ENCODE assay signal across 21 cellular contexts in the genomic region with DNA sequence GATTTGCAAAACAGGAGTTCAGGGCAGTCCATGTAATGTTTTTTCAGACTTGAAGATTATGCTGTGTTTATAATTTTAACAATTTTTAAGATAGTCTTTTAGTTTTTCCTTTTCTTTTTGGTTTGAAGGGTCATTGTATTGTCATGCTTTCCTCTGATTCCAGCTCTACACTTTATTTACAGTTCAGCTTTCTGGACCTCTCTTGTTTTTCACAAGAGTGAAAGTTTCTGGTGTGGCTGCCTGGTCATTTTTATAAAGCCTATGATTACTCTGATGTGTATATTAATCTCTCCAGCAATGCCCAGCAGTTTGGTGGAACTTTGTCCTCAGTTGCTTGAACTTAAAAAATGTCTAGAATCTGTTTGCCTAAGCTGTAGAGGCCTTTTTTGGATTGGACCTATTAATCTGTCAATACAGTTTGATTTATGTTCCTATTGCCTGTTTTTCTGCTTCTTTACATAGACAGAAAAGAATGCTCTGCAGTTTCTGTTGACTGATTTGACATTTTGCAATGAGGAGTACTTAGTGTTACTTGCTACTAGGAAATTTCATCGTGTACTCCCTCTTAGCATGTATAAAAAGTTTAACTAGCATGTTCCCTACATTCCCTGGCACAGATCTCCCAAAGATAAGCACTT. TPM values are rescaled to one million over a fixed set of nuclear protein-coding genes. Genes with fewer than 3 reads are reported as not detected.
DNase-seq lines count a peak whose midpoint lies in the region; ATAC-seq and TF ChIP-seq lines count a peak whose summit lies in the region.
"Had no signal": no experiment of that assay in that cellular context is flagged by ENCODE, and none has a peak within 500 bp of the region (broad histone marks: within the 10 kb centered on the region; RNA-seq: fewer than 3 reads in every experiment).

No MANE protein-coding gene starts in this region.

- peaks cover 33% of the 10 kb centered on the region for H3K4me1 ChIP-seq in adipocyte (ENCODE audit: control insufficient read depth, insufficient read depth, low read length)
- peaks cover 4% of the 10 kb centered on the region for H3K4me1 ChIP-seq in upper lobe of right lung
- H3K4me1 ChIP-seq: BE2C had no signal

- DNase-seq in adipocyte (ENCODE audit: low read depth) (peak; percentile 49), left colon (no peak), progenitor cell of endocrine pancreas (ENCODE audit: low spot score, unreplicated experiment) (no peak), upper lobe of right lung (no peak), NCI-H1436 (lab: John Stamatoyannopoulos, UW) (no peak)
- DNase-seq in stimulated activated CD4-positive, alpha-beta T cell treated with anti-CD3 and anti-CD28 coated beads, Interleukin-2, amount 100 ng/mL, for 24 hours: no peak
- DNase-seq in activated CD4-positive, CD25-positive, alpha-beta regulatory T cell (lab: John Stamatoyannopoulos, UW): no peak
- DNase-seq: BE2C; CD4-positive, alpha-beta memory T cell; DND-41; HCEC 1CT; MG63; NCI-H1105; NCI-H187; NCI-H2171; NCI-H446; NCI-H69; Right ventricle myocardium superior had no signal

- peak overlapping the region; percentile 13 for H3K27ac Mint-ChIP-seq in progenitor cell of endocrine pancreas

- H3K27me3 ChIP-seq in adipocyte (replicated peaks; ENCODE audit: control insufficient read depth, insufficient read depth, low read length) (no peaks in the 10 kb centered on the region), upper lobe of right lung (no peaks in the 10 kb centered on the region)
- H3K27me3 ChIP-seq: BE2C, MG63 had no signal

- peaks cover 12% of the 10 kb centered on the region for H3K9me3 Mint-ChIP-seq in progenitor cell of endocrine pancreas (ENCODE audit: low read depth)

- no peaks in the 10 kb centered on the region for H3K36me3 ChIP-seq in adipocyte (ENCODE audit: control insufficient read depth, insufficient read depth, low read length, severe bottlenecking)
- no peaks in the 10 kb centered on the region for H3K36me3 ChIP-seq in upper lobe of right lung
- H3K36me3 ChIP-seq: BE2C, MG63 had no signal

- peaks cover 22% of the 10 kb centered on the region for H3K4me1 Mint-ChIP-seq in progenitor cell of endocrine pancreas (ENCODE audit: low read depth)

- TF ChIP-seq CTCF in progenitor cell of endocrine pancreas (IDR thresholded peaks at IDR 0.05; ENCODE audit: unreplicated experiment) (no peak), upper lobe of right lung (IDR thresholded peaks at IDR 0.05) (no peak)

- no peaks in the 10 kb centered on the region for H3K27me3 Mint-ChIP-seq in progenitor cell of endocrine pancreas
- H3K27me3 Mint-ChIP-seq: CD4-positive, alpha-beta memory T cell had no signal

- intact Hi-C loops in left colon (cut with DNase I, micrococcal nuclease) (no loop called here), upper lobe of right lung (cut with DNase I) (no loop called here)

- no peak overlapping the region for H3K4me3 Mint-ChIP-seq in progenitor cell of endocrine pancreas (ENCODE audit: low read depth)
- H3K4me3 Mint-ChIP-seq: CD4-positive, alpha-beta memory T cell had no signal

- H3K4me3 ChIP-seq in adipocyte (ENCODE audit: low read length) (no peak overlapping the region), upper lobe of right lung (no peak overlapping the region)
- H3K4me3 ChIP-seq: GM12878, MG63, SK-N-MC had no signal

- no peak overlapping the region for H3K27ac ChIP-seq in upper lobe of right lung
- H3K27ac ChIP-seq: SK-N-MC had no signal

- H3K9ac ChIP-seq in adipocyte (ENCODE audit: low read length): peak overlapping the region; percentile 71

- H3K9me3 ChIP-seq in adipocyte (ENCODE audit: control insufficient read depth, low read length) (no peaks in the 10 kb centered on the region), upper lobe of right lung (no peaks in the 10 kb centered on the region)
- H3K9me3 ChIP-seq: BE2C, MG63 had no signal

- peak; percentile 46 for ATAC-seq in left colon
- peak; percentile 37 for ATAC-seq in upper lobe of right lung
- no peak for ATAC-seq in HG03280 (IDR thresholded peaks at IDR 0.05; ENCODE audit: unreplicated experiment)
- ATAC-seq: GM12878 had no signal

- H3K36me3 Mint-ChIP-seq in progenitor cell of endocrine pancreas (ENCODE audit: insufficient read depth): peaks cover 3% of the 10 kb centered on the region

RNA-seq across cellular contexts. Expression of gene XCL2, which starts 52.2 kb away (rescaled TPM):
- total RNA-seq in left colon (under 1 TPM; 0.67 to 0.70 TPM), progenitor cell of endocrine pancreas (not detected in 2 replicates), upper lobe of right lung (2.0 TPM)
- total RNA-seq: CD4-positive, alpha-beta memory T cell; Right ventricle myocardium superior had no signal
